ENCODE assay signal across 8 cellular contexts in genomic region chr2:237966565-237967462, GRCh38. TPM values are rescaled to one million over a fixed set of nuclear protein-coding genes. Genes with fewer than 3 reads are reported as not detected.
DNase-seq lines count a peak whose midpoint lies in the region; ATAC-seq and TF ChIP-seq lines count a peak whose summit lies in the region.

TSS of gene UBE2F (plus strand) at chr2:237967014. CDS start at chr2:237973108, 6,094 bp downstream.

- peaks cover 23% of the 10 kb centered on the region for H3K4me1 ChIP-seq in testis

- peaks cover 16% of the 10 kb centered on the region for H3K9me3 Mint-ChIP-seq in HFFc6
- no peaks in the 10 kb centered on the region for H3K9me3 Mint-ChIP-seq in activated naive CD4-positive, alpha-beta T cell treated with anti-CD3 and anti-CD28 coated beads, Interleukin-2, amount 50 U/mL, for 24 hours

- no peaks in the 10 kb centered on the region for H3K27me3 ChIP-seq in testis

- WGBS in testis, 2 donors = 0% methylated on average over 7 to 68 of the region's 123 CpGs

- H3K36me3 Mint-ChIP-seq in HFFc6 (ENCODE audit: low read depth) = peaks cover 8% of the 10 kb centered on the region
- no peaks in the 10 kb centered on the region for H3K36me3 Mint-ChIP-seq in activated naive CD4-positive, alpha-beta T cell treated with anti-CD3 and anti-CD28 coated beads, Interleukin-2, amount 50 U/mL, for 24 hours

- ATAC-seq in SK-N-SH treated with all-trans-retinoic acid at 6 μM for 48 hours = peak; percentile 99
- peak; percentile 96 for ATAC-seq in omental fat pad (ENCODE audit: low FRiP score)

- intact Hi-C loops in testis (cut with DNase I; ENCODE audit: low total_unique reads) = no loop called here

- no peaks in the 10 kb centered on the region for H3K36me3 ChIP-seq in testis (ENCODE audit: low read depth, missing control alignments)

- peak; percentile 32 for TF ChIP-seq POLR2A in NB4 (IDR thresholded peaks at IDR 0.05; ENCODE audit: extremely low read depth, insufficient read length)
- no peak for TF ChIP-seq POLR2A in testis (IDR thresholded peaks at IDR 0.05)

- peak within 1 kb of the TSS; percentile 95 for H3K4me3 Mint-ChIP-seq in HFFc6
- H3K4me3 Mint-ChIP-seq in activated naive CD4-positive, alpha-beta T cell treated with anti-CD3 and anti-CD28 coated beads, Interleukin-2, amount 50 U/mL, for 24 hours = peak within 1 kb of the TSS; percentile 91

- TF ChIP-seq CTCF in HFFc6 (IDR thresholded peaks at IDR 0.05) (no peak), NB4 (IDR thresholded peaks at IDR 0.05; ENCODE audit: low read depth, low read length) (no peak), omental fat pad (IDR thresholded peaks at IDR 0.05) (no peak), testis (IDR thresholded peaks at IDR 0.05) (peak in 1 of 3 experiments; percentile 18)

- peak within 1 kb of the TSS in 1 of 2 donors; percentile 50 for H3K27ac ChIP-seq in testis

- H3K4me3 ChIP-seq in NB4 (ENCODE audit: low read depth, low read length) (peak within 1 kb of the TSS; percentile 59), testis (peak within 1 kb of the TSS; percentile 67 to 76)

- peaks cover 1% of the 10 kb centered on the region for H3K27me3 Mint-ChIP-seq in HFFc6 (ENCODE audit: insufficient read depth)
- no peaks in the 10 kb centered on the region for H3K27me3 Mint-ChIP-seq in activated naive CD4-positive, alpha-beta T cell treated with anti-CD3 and anti-CD28 coated beads, Interleukin-2, amount 50 U/mL, for 24 hours

- peak within 1 kb of the TSS; percentile 79 for H3K27ac Mint-ChIP-seq in HFFc6
- peak within 1 kb of the TSS; percentile 93 for H3K27ac Mint-ChIP-seq in activated naive CD4-positive, alpha-beta T cell treated with anti-CD3 and anti-CD28 coated beads, Interleukin-2, amount 50 U/mL, for 24 hours

- peaks cover 48% of the 10 kb centered on the region for H3K4me1 Mint-ChIP-seq in HFFc6 (ENCODE audit: low read depth)
- peaks cover 45% of the 10 kb centered on the region for H3K4me1 Mint-ChIP-seq in activated naive CD4-positive, alpha-beta T cell treated with anti-CD3 and anti-CD28 coated beads, Interleukin-2, amount 50 U/mL, for 24 hours

- H3K9me3 ChIP-seq in testis = no peaks in the 10 kb centered on the region

- peak; percentile 89 for DNase-seq in GM04504 (ENCODE audit: low read depth)
- peak; percentile 95 for DNase-seq in HFFc6
- peak; percentile 98 for DNase-seq in NB4 (ENCODE audit: low read depth)
- DNase-seq in glomerular endothelial cell (ENCODE audit: extremely low read depth, low read depth, low spot score) = peak; percentile 60
- DNase-seq in omental fat pad (ENCODE audit: low spot score) = peak; percentile 92
- peak; percentile 97 for DNase-seq in testis

TF ChIP-seq in SK-N-SH treated with all-trans-retinoic acid at 6 μM for 48 hours, 23 proteins besides CTCF, POLR2A, EP300 and RAD21:
- TF ChIP-seq CSRNP3 (CRISPR knock-in tag; IDR thresholded peaks at IDR 0.05) = no peak
- no peak for TF ChIP-seq ZNF70 (CRISPR knock-in tag; IDR thresholded peaks at IDR 0.05)
- no peak for TF ChIP-seq POU6F1 (CRISPR knock-in tag; IDR thresholded peaks at IDR 0.05; ENCODE audit: borderline replicate concordance, low read depth)
- TF ChIP-seq ZFP30 (CRISPR knock-in tag; IDR thresholded peaks at IDR 0.05) = no peak
- TF ChIP-seq OSR1 (CRISPR knock-in tag; IDR thresholded peaks at IDR 0.05) = no peak
- no peak for TF ChIP-seq ESRRG (CRISPR knock-in tag; IDR thresholded peaks at IDR 0.05)
- no peak for TF ChIP-seq ZNF8 (CRISPR knock-in tag; IDR thresholded peaks at IDR 0.05)
- TF ChIP-seq RARB (CRISPR knock-in tag; IDR thresholded peaks at IDR 0.05) = no peak
- no peak for TF ChIP-seq BACH2 (CRISPR knock-in tag; IDR thresholded peaks at IDR 0.05; ENCODE audit: borderline replicate concordance)
- TF ChIP-seq ARNTL (CRISPR knock-in tag; IDR thresholded peaks at IDR 0.05; ENCODE audit: borderline replicate concordance, low read depth) = no peak
- no peak for TF ChIP-seq GLIS3 (CRISPR knock-in tag; IDR thresholded peaks at IDR 0.05)
- no peak for TF ChIP-seq ZC3H10 (CRISPR knock-in tag; IDR thresholded peaks at IDR 0.05)
- no peak for TF ChIP-seq TOX (CRISPR knock-in tag; IDR thresholded peaks at IDR 0.05; ENCODE audit: borderline replicate concordance)
- no peak for TF ChIP-seq PATZ1 (CRISPR knock-in tag; IDR thresholded peaks at IDR 0.05; ENCODE audit: borderline replicate concordance)
- TF ChIP-seq SNAI2 (CRISPR knock-in tag; IDR thresholded peaks at IDR 0.05) = no peak
- no peak for TF ChIP-seq ZNF565 (CRISPR knock-in tag; conservative IDR thresholded peaks at IDR 0.05; ENCODE audit: low read depth)
- no peak for TF ChIP-seq CSDC2 (CRISPR knock-in tag; IDR thresholded peaks at IDR 0.05)
- no peak for TF ChIP-seq PPARA (CRISPR knock-in tag; IDR thresholded peaks at IDR 0.05; ENCODE audit: borderline replicate concordance)
- TF ChIP-seq ZFP3 (CRISPR knock-in tag; IDR thresholded peaks at IDR 0.05) = no peak

RNA-seq across cellular contexts. Expression of gene UBE2F, which starts in this region (rescaled TPM):
- 10 to 100 TPM; 48.7 to 54.1 (median 51.5) TPM for total RNA-seq in HFFc6 (2021; fragmentation: NEBNext Ultra II Directional; extraction: Animal tissue kit (Norgen Biotek cat#: 25700))
- total RNA-seq in glomerular endothelial cell (93.0 and 99.7 TPM in 2 replicates), omental fat pad (10 to 100 TPM; 36.3 to 59.9 (median 51.3) TPM), testis (10 to 100 TPM; 72.8 to 77.8 TPM)
- polyA plus RNA-seq in testis (ENCODE audit: insufficient read depth, low read depth, low replicate concordance) = 68.3 TPM
